16 cellular contexts compared by ENCODE assay signal in the genomic region with DNA sequence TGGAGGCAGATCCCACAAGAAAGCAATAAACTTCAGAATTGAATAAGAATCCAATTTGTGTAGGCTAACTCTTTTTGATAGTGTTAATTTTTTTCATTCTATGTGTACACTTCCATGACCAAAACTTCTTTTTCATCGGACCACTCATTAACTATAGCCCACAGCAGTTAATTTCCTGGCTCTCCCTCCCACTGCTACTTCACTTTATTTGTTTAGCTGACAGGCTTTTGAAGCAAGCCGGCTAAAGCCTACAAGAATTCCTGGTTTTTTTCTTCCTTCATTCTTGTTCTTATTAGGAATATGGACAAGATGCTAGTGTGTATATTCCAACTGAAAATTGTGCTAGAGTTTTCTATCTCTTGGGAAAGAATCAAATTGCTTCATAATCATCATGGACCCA.
DNase-seq lines count a peak whose midpoint lies in the region; ATAC-seq and TF ChIP-seq lines count a peak whose summit lies in the region.
"Had no signal": no experiment of that assay in that cellular context is flagged by ENCODE, and none has a peak within 500 bp of the region (broad histone marks: within the 10 kb centered on the region; RNA-seq: fewer than 3 reads in every experiment).

No MANE protein-coding gene starts in this region.

- H3K4me3 ChIP-seq in left lung, result no peak overlapping the region
- H3K4me3 ChIP-seq in smooth muscle cell, result no peak overlapping the region
- H3K4me3 ChIP-seq: BLaER1 had no signal

- H3K4me1 ChIP-seq in left lung (no peaks in the 10 kb centered on the region), smooth muscle cell (ENCODE audit: low read depth) (peaks cover 19% of the 10 kb centered on the region)
- H3K4me1 ChIP-seq: BLaER1, Caco-2 had no signal

- TF ChIP-seq CTCF in left lung (IDR thresholded peaks at IDR 0.05) (no peak), smooth muscle cell (IDR thresholded peaks at IDR 0.05; ENCODE audit: borderline replicate concordance, insufficient read depth, poor library complexity, severe bottlenecking) (no peak)

- H4K20me1 ChIP-seq in smooth muscle cell (ENCODE audit: low read depth), result no peaks in the 10 kb centered on the region
- H4K20me1 ChIP-seq: BLaER1 had no signal

- H3F3A ChIP-seq in smooth muscle cell (ENCODE audit: low read depth), result peaks cover 10% of the 10 kb centered on the region

- H3K27ac ChIP-seq in left lung, result no peak overlapping the region
- peak overlapping the region; percentile 31 for H3K27ac ChIP-seq in smooth muscle cell (ENCODE audit: low read depth)
- H3K27ac ChIP-seq: BLaER1, HL-60 had no signal

- H3K36me3 ChIP-seq in left lung, result no peaks in the 10 kb centered on the region
- H3K36me3 ChIP-seq in smooth muscle cell (ENCODE audit: low read depth), result no peaks in the 10 kb centered on the region
- H3K36me3 ChIP-seq: BLaER1 had no signal

- no peak overlapping the region for H3K9ac ChIP-seq in smooth muscle cell (ENCODE audit: low read depth)
- H3K9ac ChIP-seq: BLaER1 had no signal

- DNase-seq in NCI-H748 (lab: John Stamatoyannopoulos, UW; ENCODE audit: unreplicated experiment) (peak; percentile 6), NCI-H748 treated with DMSO at 0.1 percent for 48 hours (lab: John Stamatoyannopoulos, UW) (no peak), NCI-H69 (lab: John Stamatoyannopoulos, UW) (peak; percentile 88), left lung (no peak), smooth muscle cell (lab: John Stamatoyannopoulos, UW; ENCODE audit: unreplicated experiment) (no peak), NCI-H526 treated with DMSO at 0.1 percent for 48 hours (lab: John Stamatoyannopoulos, UW) (no peak), left cardiac atrium (no peak)
- DNase-seq: 8988T; AML-193; Caco-2; CD8-positive, alpha-beta memory T cell; DND-41; GDM1; HCEC 1CT had no signal

- H3K4me2 ChIP-seq in smooth muscle cell, result peak overlapping the region; percentile 64
- H3K4me2 ChIP-seq: BLaER1 had no signal

- ATAC-seq in left lung, result peak; percentile 22
- ATAC-seq in left cardiac atrium, result no peak

- H3K79me2 ChIP-seq in smooth muscle cell (ENCODE audit: low read depth), result no peaks in the 10 kb centered on the region

- WGBS in smooth muscle cell (ENCODE audit: low lambda C conversion rate), result 24% methylated on average over 2 of the region's 2 CpGs

- H2AFZ ChIP-seq in smooth muscle cell (ENCODE audit: low read depth), result no peak overlapping the region

- H3K9me3 ChIP-seq in left lung (no peaks in the 10 kb centered on the region), smooth muscle cell (replicated peaks; ENCODE audit: low read depth) (no peaks in the 10 kb centered on the region)
- H3K9me3 ChIP-seq: BLaER1, Caco-2 had no signal

- H3K27me3 ChIP-seq in left lung, result no peaks in the 10 kb centered on the region
- H3K27me3 ChIP-seq in smooth muscle cell (ENCODE audit: low read depth), result no peaks in the 10 kb centered on the region
- H3K27me3 ChIP-seq: BLaER1 had no signal

- intact Hi-C loops in left lung (cut with DNase I) (no loop called here), left cardiac atrium (cut with DNase I) (no loop called here)

Comparison
In these comparisons a context has a peak if more than half of its experiments do, and no peak if none do; other contexts are left out.
1. DNase-seq: peak in NCI-H748 (single experiment) and NCI-H69 (single experiment); none in NCI-H748 treated with DMSO at 0.1 percent for 48 hours (single experiment), left lung (0 of 2), smooth muscle cell (single experiment), NCI-H526 treated with DMSO at 0.1 percent for 48 hours (single experiment) and left cardiac atrium (single experiment).